1 cellular context compared by ENCODE assay signal in the genomic region with DNA sequence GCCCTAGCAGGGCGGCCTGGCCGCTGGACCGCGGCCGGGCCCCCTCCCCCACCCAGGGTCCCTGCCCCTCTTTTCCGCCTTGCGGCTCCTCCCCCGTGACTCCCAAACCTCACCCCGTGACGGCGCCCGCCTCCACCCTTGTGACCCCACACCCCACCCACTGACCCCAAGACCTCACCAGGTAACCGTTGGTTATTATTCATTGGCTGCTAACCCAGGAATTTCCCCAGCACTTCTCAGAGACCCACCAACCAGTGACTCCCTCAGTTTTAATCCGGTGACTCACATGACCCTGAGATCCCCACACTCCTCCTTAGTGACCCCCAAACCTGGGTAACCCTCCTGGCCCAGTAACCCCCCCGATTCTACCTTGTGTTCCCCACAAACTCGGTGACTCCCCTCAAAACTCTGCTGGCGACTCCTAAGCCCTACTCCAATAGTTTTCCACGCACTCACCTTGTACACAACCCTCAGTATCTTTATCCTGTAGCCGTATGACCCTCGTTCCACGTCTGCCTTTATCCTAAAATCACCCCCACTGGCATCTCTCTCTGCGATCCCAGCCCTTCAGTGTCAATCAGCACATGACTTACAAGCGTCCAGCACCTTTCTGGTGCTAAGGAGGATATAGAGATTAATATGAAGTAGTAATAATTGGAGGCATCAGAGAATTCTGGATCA.
TF ChIP-seq lines count a peak whose summit lies in the region.

No MANE protein-coding gene starts in this region.

TF ChIP-seq in K562, 482 proteins besides CTCF, POLR2A, EP300 and RAD21 (continued from another document and continues in another):
- TF ChIP-seq, protein P1, sequence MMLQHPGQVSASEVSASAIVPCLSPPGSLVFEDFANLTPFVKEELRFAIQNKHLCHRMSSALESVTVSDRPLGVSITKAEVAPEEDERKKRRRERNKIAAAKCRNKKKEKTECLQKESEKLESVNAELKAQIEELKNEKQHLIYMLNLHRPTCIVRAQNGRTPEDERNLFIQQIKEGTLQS (IDR thresholded peaks at IDR 0.05) = no peak
- TF ChIP-seq, protein P1 (CRISPR knock-in tag; conservative IDR thresholded peaks at IDR 0.05) = no peak
- TF ChIP-seq, protein P2, sequence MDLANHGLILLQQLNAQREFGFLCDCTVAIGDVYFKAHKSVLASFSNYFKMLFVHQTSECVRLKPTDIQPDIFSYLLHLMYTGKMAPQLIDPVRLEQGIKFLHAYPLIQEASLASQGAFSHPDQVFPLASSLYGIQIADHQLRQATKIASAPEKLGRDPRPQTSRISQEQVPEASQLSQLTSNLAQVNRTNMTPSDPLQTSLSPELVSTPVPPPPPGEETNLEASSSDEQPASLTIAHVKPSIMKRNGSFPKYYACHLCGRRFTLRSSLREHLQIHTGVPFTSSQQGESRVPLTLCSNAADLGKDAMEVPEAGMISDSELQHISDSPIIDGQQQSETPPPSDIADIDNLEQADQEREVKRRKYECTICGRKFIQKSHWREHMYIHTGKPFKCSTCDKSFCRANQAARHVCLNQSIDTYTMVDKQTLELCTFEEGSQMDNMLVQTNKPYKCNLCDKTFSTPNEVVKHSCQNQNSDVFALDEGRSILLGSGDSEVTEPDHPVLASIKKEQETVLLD (IDR thresholded peaks at IDR 0.05) = peak; percentile 78
- TF ChIP-seq NCOA4 (IDR thresholded peaks at IDR 0.05; ENCODE audit: partially characterized antibody) (no peak), CREM (IDR thresholded peaks at IDR 0.05; ENCODE audit: low read depth) (peak; percentile 40; the same call in 1 of the 2 replicates), TBP (optimal IDR thresholded peaks at IDR 0.05; ENCODE audit: low read depth, low read length) (no peak), FOXJ2 (tag; IDR thresholded peaks at IDR 0.05) (no peak), ZNF263 (CRISPR knock-in tag; IDR thresholded peaks at IDR 0.05; ENCODE audit: borderline replicate concordance) (no peak), HCFC1 (IDR thresholded peaks at IDR 0.05; ENCODE audit: low read depth, low read length) (no peak), ZNF431 (CRISPR knock-in tag; IDR thresholded peaks at IDR 0.05) (no peak), NR2C2 (CRISPR knock-in tag; IDR thresholded peaks at IDR 0.05) (no peak), NR2C2 (tag; IDR thresholded peaks at IDR 0.05) (peak; percentile 68), ZFP30 (CRISPR knock-in tag; IDR thresholded peaks at IDR 0.05; ENCODE audit: borderline replicate concordance) (no peak), TEAD4 (IDR thresholded peaks at IDR 0.05; ENCODE audit: low read length) (no peak; the same call in 1 of the 2 replicates), TEAD4 (CRISPR knock-in tag; IDR thresholded peaks at IDR 0.05; ENCODE audit: borderline replicate concordance) (no peak), RNF2 (IDR thresholded peaks at IDR 0.05) (no peak), ZBTB8A (IDR thresholded peaks at IDR 0.05; ENCODE audit: partially characterized antibody) (no peak), MIER1 (IDR thresholded peaks at IDR 0.05; ENCODE audit: low read depth) (0 out of 2 replicates have a peak, but pooled peaks have one; percentile 41), SMARCE1 (IDR thresholded peaks at IDR 0.05) (no peak; the same call in none of the 2 replicates), CBX2 (IDR thresholded peaks at IDR 0.05; ENCODE audit: insufficient read depth, low read length, poor library complexity, severe bottlenecking) (no peak), GTF2F1 (IDR thresholded peaks at IDR 0.05; ENCODE audit: low read depth, low read length) (no peak), EGR1 (conservative IDR thresholded peaks at IDR 0.05) (no peak), ZBTB7A (IDR thresholded peaks at IDR 0.05; ENCODE audit: borderline replicate concordance, control insufficient read depth, low read depth, low read length) (peak; percentile 90), KDM2B (CRISPR knock-in tag; IDR thresholded peaks at IDR 0.05) (no peak), RUNX1 (IDR thresholded peaks at IDR 0.05; ENCODE audit: low read depth) (no peak), SNIP1 (IDR thresholded peaks at IDR 0.05; ENCODE audit: low read depth) (no peak), ZNF561 (CRISPR knock-in tag; conservative IDR thresholded peaks at IDR 0.05) (no peak), PHF21A (IDR thresholded peaks at IDR 0.05; ENCODE audit: borderline replicate concordance, low read depth) (0 out of 2 replicates have a peak, but pooled peaks have one; percentile 68), SMC3 (conservative IDR thresholded peaks at IDR 0.05; ENCODE audit: insufficient read depth, low read depth, low read length) (no peak), GATAD2A (IDR thresholded peaks at IDR 0.05) (peak; percentile 41; the same call in 1 of the 2 replicates), NR2C1 (IDR thresholded peaks at IDR 0.05) (peak; percentile 88), NR2C1 (tag; IDR thresholded peaks at IDR 0.05) (peak; percentile 86), IFI16 (CRISPR knock-in tag; IDR thresholded peaks at IDR 0.05) (no peak), FOXJ3 (CRISPR knock-in tag; IDR thresholded peaks at IDR 0.05) (no peak), NCOA1 (IDR thresholded peaks at IDR 0.05; ENCODE audit: low read depth) (peak; percentile 59), BCOR (IDR thresholded peaks at IDR 0.05) (0 out of 2 replicates have a peak, but pooled peaks have one; percentile 12), SMARCC2 (IDR thresholded peaks at IDR 0.05; ENCODE audit: low read depth) (peak; percentile 37; the same call in 1 of the 2 replicates), ZC3H8 (IDR thresholded peaks at IDR 0.05) (0 out of 2 replicates have a peak, but pooled peaks have one; percentile 26), XRCC3 (IDR thresholded peaks at IDR 0.05) (no peak), LEF1 (IDR thresholded peaks at IDR 0.05) (no peak), RFX5 (IDR thresholded peaks at IDR 0.05; ENCODE audit: low read depth, low read length) (no peak)
- TF ChIP-seq, protein P3, sequence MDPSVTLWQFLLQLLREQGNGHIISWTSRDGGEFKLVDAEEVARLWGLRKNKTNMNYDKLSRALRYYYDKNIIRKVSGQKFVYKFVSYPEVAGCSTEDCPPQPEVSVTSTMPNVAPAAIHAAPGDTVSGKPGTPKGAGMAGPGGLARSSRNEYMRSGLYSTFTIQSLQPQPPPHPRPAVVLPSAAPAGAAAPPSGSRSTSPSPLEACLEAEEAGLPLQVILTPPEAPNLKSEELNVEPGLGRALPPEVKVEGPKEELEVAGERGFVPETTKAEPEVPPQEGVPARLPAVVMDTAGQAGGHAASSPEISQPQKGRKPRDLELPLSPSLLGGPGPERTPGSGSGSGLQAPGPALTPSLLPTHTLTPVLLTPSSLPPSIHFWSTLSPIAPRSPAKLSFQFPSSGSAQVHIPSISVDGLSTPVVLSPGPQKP (CRISPR knock-in tag; IDR thresholded peaks at IDR 0.05) = no peak
- TF ChIP-seq, protein P4, sequence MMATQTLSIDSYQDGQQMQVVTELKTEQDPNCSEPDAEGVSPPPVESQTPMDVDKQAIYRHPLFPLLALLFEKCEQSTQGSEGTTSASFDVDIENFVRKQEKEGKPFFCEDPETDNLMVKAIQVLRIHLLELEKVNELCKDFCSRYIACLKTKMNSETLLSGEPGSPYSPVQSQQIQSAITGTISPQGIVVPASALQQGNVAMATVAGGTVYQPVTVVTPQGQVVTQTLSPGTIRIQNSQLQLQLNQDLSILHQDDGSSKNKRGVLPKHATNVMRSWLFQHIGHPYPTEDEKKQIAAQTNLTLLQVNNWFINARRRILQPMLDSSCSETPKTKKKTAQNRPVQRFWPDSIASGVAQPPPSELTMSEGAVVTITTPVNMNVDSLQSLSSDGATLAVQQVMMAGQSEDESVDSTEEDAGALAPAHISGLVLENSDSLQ (IDR thresholded peaks at IDR 0.05) = peak; percentile 90
- TF ChIP-seq, protein P5, sequence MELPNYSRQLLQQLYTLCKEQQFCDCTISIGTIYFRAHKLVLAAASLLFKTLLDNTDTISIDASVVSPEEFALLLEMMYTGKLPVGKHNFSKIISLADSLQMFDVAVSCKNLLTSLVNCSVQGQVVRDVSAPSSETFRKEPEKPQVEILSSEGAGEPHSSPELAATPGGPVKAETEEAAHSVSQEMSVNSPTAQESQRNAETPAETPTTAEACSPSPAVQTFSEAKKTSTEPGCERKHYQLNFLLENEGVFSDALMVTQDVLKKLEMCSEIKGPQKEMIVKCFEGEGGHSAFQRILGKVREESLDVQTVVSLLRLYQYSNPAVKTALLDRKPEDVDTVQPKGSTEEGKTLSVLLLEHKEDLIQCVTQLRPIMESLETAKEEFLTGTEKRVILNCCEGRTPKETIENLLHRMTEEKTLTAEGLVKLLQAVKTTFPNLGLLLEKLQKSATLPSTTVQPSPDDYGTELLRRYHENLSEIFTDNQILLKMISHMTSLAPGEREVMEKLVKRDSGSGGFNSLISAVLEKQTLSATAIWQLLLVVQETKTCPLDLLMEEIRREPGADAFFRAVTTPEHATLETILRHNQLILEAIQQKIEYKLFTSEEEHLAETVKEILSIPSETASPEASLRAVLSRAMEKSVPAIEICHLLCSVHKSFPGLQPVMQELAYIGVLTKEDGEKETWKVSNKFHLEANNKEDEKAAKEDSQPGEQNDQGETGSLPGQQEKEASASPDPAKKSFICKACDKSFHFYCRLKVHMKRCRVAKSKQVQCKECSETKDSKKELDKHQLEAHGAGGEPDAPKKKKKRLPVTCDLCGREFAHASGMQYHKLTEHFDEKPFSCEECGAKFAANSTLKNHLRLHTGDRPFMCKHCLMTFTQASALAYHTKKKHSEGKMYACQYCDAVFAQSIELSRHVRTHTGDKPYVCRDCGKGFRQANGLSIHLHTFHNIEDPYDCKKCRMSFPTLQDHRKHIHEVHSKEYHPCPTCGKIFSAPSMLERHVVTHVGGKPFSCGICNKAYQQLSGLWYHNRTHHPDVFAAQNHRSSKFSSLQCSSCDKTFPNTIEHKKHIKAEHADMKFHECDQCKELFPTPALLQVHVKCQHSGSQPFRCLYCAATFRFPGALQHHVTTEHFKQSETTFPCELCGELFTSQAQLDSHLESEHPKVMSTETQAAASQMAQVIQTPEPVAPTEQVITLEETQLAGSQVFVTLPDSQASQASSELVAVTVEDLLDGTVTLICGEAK (IDR thresholded peaks at IDR 0.05) = peak; percentile 59
- TF ChIP-seq, protein P5 (CRISPR knock-in tag; IDR thresholded peaks at IDR 0.05) = no peak
- TF ChIP-seq, protein P6, sequence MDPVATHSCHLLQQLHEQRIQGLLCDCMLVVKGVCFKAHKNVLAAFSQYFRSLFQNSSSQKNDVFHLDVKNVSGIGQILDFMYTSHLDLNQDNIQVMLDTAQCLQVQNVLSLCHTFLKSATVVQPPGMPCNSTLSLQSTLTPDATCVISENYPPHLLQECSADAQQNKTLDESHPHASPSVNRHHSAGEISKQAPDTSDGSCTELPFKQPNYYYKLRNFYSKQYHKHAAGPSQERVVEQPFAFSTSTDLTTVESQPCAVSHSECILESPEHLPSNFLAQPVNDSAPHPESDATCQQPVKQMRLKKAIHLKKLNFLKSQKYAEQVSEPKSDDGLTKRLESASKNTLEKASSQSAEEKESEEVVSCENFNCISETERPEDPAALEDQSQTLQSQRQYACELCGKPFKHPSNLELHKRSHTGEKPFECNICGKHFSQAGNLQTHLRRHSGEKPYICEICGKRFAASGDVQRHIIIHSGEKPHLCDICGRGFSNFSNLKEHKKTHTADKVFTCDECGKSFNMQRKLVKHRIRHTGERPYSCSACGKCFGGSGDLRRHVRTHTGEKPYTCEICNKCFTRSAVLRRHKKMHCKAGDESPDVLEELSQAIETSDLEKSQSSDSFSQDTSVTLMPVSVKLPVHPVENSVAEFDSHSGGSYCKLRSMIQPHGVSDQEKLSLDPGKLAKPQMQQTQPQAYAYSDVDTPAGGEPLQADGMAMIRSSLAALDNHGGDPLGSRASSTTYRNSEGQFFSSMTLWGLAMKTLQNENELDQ (CRISPR knock-in tag; IDR thresholded peaks at IDR 0.05; ENCODE audit: borderline replicate concordance) = no peak
- TF ChIP-seq, protein P7, sequence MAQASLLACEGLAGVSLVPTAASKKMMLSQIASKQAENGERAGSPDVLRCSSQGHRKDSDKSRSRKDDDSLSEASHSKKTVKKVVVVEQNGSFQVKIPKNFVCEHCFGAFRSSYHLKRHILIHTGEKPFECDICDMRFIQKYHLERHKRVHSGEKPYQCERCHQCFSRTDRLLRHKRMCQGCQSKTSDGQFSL (CRISPR knock-in tag; IDR thresholded peaks at IDR 0.05) = peak; percentile 34; the same call in 1 of the 2 replicates
- TF ChIP-seq, protein P7 (tag; IDR thresholded peaks at IDR 0.05) = no peak; a peak in 1 of 4 replicates
- TF ChIP-seq, protein P8, sequence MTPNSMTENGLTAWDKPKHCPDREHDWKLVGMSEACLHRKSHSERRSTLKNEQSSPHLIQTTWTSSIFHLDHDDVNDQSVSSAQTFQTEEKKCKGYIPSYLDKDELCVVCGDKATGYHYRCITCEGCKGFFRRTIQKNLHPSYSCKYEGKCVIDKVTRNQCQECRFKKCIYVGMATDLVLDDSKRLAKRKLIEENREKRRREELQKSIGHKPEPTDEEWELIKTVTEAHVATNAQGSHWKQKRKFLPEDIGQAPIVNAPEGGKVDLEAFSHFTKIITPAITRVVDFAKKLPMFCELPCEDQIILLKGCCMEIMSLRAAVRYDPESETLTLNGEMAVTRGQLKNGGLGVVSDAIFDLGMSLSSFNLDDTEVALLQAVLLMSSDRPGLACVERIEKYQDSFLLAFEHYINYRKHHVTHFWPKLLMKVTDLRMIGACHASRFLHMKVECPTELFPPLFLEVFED (CRISPR knock-in tag; conservative IDR thresholded peaks at IDR 0.05) = peak; percentile 86
